ENCODE assay signal across 18 cellular contexts in genomic region chr12:13167906-13168305, GRCh38. TPM values are rescaled to one million over a fixed set of nuclear protein-coding genes. Genes with fewer than 3 reads are reported as not detected.
DNase-seq lines count a peak whose midpoint lies in the region; ATAC-seq and TF ChIP-seq lines count a peak whose summit lies in the region.
"Had no signal": no experiment of that assay in that cellular context is flagged by ENCODE, and none has a peak within 500 bp of the region (broad histone marks: within the 10 kb centered on the region; RNA-seq: fewer than 3 reads in every experiment).

No MANE protein-coding gene starts in this region.

- no peak overlapping the region for H3K27ac ChIP-seq in mesenchymal stem cell (ENCODE audit: low read length, poor library complexity, severe bottlenecking)
- H3K27ac ChIP-seq: KMS-11 had no signal

- H2BK120ac ChIP-seq in mesenchymal stem cell (ENCODE audit: low read depth, low read length): no peak overlapping the region

- no peak for ATAC-seq in Right ventricle myocardium superior (ENCODE audit: poor library complexity)
- ATAC-seq: Panc1, Right ventricle myocardium inferior had no signal

- no peak overlapping the region for H4K91ac ChIP-seq in mesenchymal stem cell (ENCODE audit: low read length)

- intact Hi-C loops in Right ventricle myocardium superior (cut with DNase I): no loop called here

- no peak overlapping the region for H2AK5ac ChIP-seq in mesenchymal stem cell (ENCODE audit: low read length, severe bottlenecking)

- no peak overlapping the region for H3K4me3 ChIP-seq in mesenchymal stem cell (ENCODE audit: insufficient read depth in 1 of 2, low read depth in 1 of 2, low read length in 2 of 2)

- H2AFZ ChIP-seq in mesenchymal stem cell (ENCODE audit: low read depth, low read length): no peak overlapping the region

- H3K36me3 Mint-ChIP-seq in activated naive CD4-positive, alpha-beta T cell treated with anti-CD3 and anti-CD28 coated beads, Interleukin-2, amount 10 ng/mL, durations not matched to agents 7 days and 5 days: peaks cover 3% of the 10 kb centered on the region
- peaks cover 6% of the 10 kb centered on the region for H3K36me3 Mint-ChIP-seq in endothelial cell (ENCODE audit: low read depth, unreplicated experiment)

- peaks cover 6% of the 10 kb centered on the region for H3K9me3 ChIP-seq in mesenchymal stem cell (ENCODE audit: control insufficient read depth, low read length)

- H3K4ac ChIP-seq in mesenchymal stem cell (ENCODE audit: low read depth in 1 of 2, low read length in 2 of 2): no peak overlapping the region

- H3K36me3 ChIP-seq in mesenchymal stem cell (ENCODE audit: control insufficient read depth in 1 of 2, insufficient read depth in 2 of 2, low read depth in 1 of 2, low read length in 2 of 2): no peaks in the 10 kb centered on the region

- 98% methylated on average over 3 of the region's 4 CpGs for whole genome bisulfite sequencing in mesenchymal stem cell

- CTCF ChIA-PET in activated naive CD4-positive, alpha-beta T cell treated with anti-CD3 and anti-CD28 coated beads, Interleukin-2, amount 10 ng/mL, durations not matched to agents 7 days and 5 days (lab: Charles Lee): no interaction called here

- TF ChIP-seq CTCF in endothelial cell (IDR thresholded peaks at IDR 0.05; ENCODE audit: unreplicated experiment): no peak

- no peaks in the 10 kb centered on the region for H3K27me3 ChIP-seq in mesenchymal stem cell (ENCODE audit: control insufficient read depth in 1 of 2, insufficient read depth in 1 of 2, low read length in 2 of 2)

- H3K27me3 Mint-ChIP-seq in activated naive CD4-positive, alpha-beta T cell treated with anti-CD3 and anti-CD28 coated beads, Interleukin-2, amount 10 ng/mL, durations not matched to agents 7 days and 5 days: peaks cover 33% of the 10 kb centered on the region
- peaks cover 3% of the 10 kb centered on the region for H3K27me3 Mint-ChIP-seq in endothelial cell (ENCODE audit: unreplicated experiment)

- peak overlapping the region; percentile 54 for H2BK15ac ChIP-seq in mesenchymal stem cell (ENCODE audit: low read depth, poor library complexity, severe bottlenecking)

- peaks cover 35% of the 10 kb centered on the region for H3K4me1 Mint-ChIP-seq in activated naive CD4-positive, alpha-beta T cell treated with anti-CD3 and anti-CD28 coated beads, Interleukin-2, amount 10 ng/mL, durations not matched to agents 7 days and 5 days
- peaks cover 41% of the 10 kb centered on the region for H3K4me1 Mint-ChIP-seq in endothelial cell (ENCODE audit: unreplicated experiment)

- no peak overlapping the region for H3K4me2 ChIP-seq in mesenchymal stem cell (ENCODE audit: low read length, poor library complexity, severe bottlenecking)
- H3K4me2 ChIP-seq: KMS-11 had no signal

- no peak overlapping the region for H3K9ac ChIP-seq in mesenchymal stem cell (ENCODE audit: low read length)
- H3K9ac ChIP-seq: KMS-11 had no signal

- peaks cover 10% of the 10 kb centered on the region for H3K4me1 ChIP-seq in mesenchymal stem cell (ENCODE audit: control insufficient read depth, insufficient read depth, low read depth, low read length)

- no peak overlapping the region for H3K23ac ChIP-seq in mesenchymal stem cell (ENCODE audit: low read length in 2 of 2)

- no peak for DNase-seq in activated naive CD4-positive, alpha-beta T cell treated with anti-CD3 and anti-CD28 coated beads, Interleukin-2, amount 10 ng/mL, durations not matched to agents 7 days and 5 days
- no peak for DNase-seq in activated naive CD4-positive, alpha-beta T cell treated with Interleukin-2 at 50 U/mL for 16 hours
- no peak for DNase-seq in endothelial cell (ENCODE audit: low spot score)
- no peak for DNase-seq in mesenchymal stem cell
- DNase-seq in Right ventricle myocardium superior: no peak
- DNase-seq in SHP77 treated with DMSO at 0.1 percent for 48 hours (lab: John Stamatoyannopoulos, UW): no peak
- no peak for DNase-seq in stimulated activated CD4-positive, alpha-beta T cell treated with anti-CD3 and anti-CD28 coated beads, Interleukin-15, amount 100 ng/mL, for 24 hours
- DNase-seq in cerebellar nuclear complex (lab: John Stamatoyannopoulos, UW): no peak
- DNase-seq: DMS 273 treated with DMSO at 0.1 percent for 48 hours, DND-41, NCI-H1417, NCI-H187 treated with DMSO at 0.1 percent for 48 hours, NCI-H526 had no signal

- H2BK12ac ChIP-seq in mesenchymal stem cell (ENCODE audit: low read length in 2 of 2): no peak overlapping the region

- H3K18ac ChIP-seq in mesenchymal stem cell (ENCODE audit: low read depth in 1 of 2, low read length in 2 of 2): no peak overlapping the region

- no peak overlapping the region for H2BK5ac ChIP-seq in mesenchymal stem cell (ENCODE audit: low read depth, low read length, poor library complexity, severe bottlenecking)

- H3K27ac Mint-ChIP-seq in activated naive CD4-positive, alpha-beta T cell treated with anti-CD3 and anti-CD28 coated beads, Interleukin-2, amount 10 ng/mL, durations not matched to agents 7 days and 5 days: peak overlapping the region; percentile 64
- H3K27ac Mint-ChIP-seq in endothelial cell (ENCODE audit: unreplicated experiment): peak overlapping the region; percentile 73
- H3K27ac Mint-ChIP-seq: B cell had no signal

- H4K8ac ChIP-seq in mesenchymal stem cell (ENCODE audit: low read length): no peak overlapping the region

- H3K4me3 Mint-ChIP-seq in activated naive CD4-positive, alpha-beta T cell treated with anti-CD3 and anti-CD28 coated beads, Interleukin-2, amount 10 ng/mL, durations not matched to agents 7 days and 5 days: no peak overlapping the region
- H3K4me3 Mint-ChIP-seq in endothelial cell (ENCODE audit: unreplicated experiment): no peak overlapping the region
- H3K4me3 Mint-ChIP-seq: B cell, HFFc6 had no signal

- no peaks in the 10 kb centered on the region for H3K79me1 ChIP-seq in mesenchymal stem cell (replicated peaks; ENCODE audit: low read length, poor library complexity, severe bottlenecking)

- peaks cover 5% of the 10 kb centered on the region for H3K9me3 Mint-ChIP-seq in activated naive CD4-positive, alpha-beta T cell treated with anti-CD3 and anti-CD28 coated beads, Interleukin-2, amount 10 ng/mL, durations not matched to agents 7 days and 5 days
- no peaks in the 10 kb centered on the region for H3K9me3 Mint-ChIP-seq in endothelial cell (ENCODE audit: unreplicated experiment)
- H3K9me3 Mint-ChIP-seq: HFFc6 had no signal

- no peak overlapping the region for H3K14ac ChIP-seq in mesenchymal stem cell (ENCODE audit: low read length in 2 of 2)

RNA-seq across cellular contexts. Expression of gene EMP1, which starts 28.6 kb away (rescaled TPM):
- total RNA-seq in endothelial cell (ENCODE audit: unreplicated experiment) (273 TPM), Right ventricle myocardium superior (99.9 TPM)
- polyA plus RNA-seq in mesenchymal stem cell (2013, experiment 1 of 2): 110 TPM
- polyA plus RNA-seq in mesenchymal stem cell (2013, experiment 2 of 2): 171 TPM
